Comparison of ENCODE assay signal across 8 cellular contexts in the genomic region with DNA sequence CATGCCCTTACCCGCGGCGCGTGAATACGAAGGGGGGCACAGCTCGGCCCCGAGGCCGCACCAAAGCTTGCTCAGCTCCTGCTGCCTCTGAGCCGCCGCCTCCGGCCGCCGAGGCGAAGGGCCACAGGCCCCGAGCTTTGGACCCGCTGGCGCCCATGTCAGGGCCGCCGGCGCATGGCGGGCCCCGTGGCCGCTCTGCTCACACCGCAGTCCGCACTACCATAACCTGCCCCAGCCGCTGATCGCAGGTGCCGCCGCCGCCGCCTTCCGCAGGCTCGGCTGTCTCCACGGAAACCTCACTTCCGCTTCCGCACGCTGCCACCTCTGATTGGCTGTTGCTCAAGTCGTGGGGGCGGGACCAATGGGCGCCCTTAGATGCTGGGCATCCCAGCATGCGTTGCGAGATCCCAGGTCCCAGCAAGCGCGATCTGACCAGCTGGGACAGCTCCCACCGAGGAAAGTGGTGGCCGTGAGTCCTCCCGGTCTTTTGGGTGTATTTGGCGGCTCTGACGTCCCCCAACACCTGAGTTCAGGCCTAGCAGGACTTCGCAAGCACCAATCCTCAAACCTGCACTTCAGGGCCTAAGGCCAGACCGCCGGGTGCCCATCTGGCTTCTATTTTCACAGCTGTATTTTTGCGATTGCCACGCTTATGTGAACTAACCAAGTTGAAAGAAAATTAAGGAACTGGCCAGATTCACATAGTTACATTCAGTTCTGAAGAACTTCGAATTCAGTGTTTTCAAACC. TPM values are rescaled to one million over a fixed set of nuclear protein-coding genes. Genes with fewer than 3 reads are reported as not detected.
DNase-seq lines count a peak whose midpoint lies in the region; ATAC-seq, FAIRE-seq and TF ChIP-seq lines count a peak whose summit lies in the region.

TUSC2 (minus strand) TSS at position 281 of the 749 bp plus-strand sequence; CDS start at position 157, 124 bp downstream.

- FAIRE-seq in endothelial cell of umbilical vein (lab: Jason Lieb, UNC) = peak; percentile 99

- POLR2A ChIA-PET in endothelial cell of umbilical vein (lab: Charles Lee) = interaction anchor here (0.7 to 1.9 kb wide), 7 partner anchors 8 to 93 kb away, joined by 3 to 8 read pairs (median 4); partner anchors contain the start of genes GNAI2 and IFRD2

- peak within 1 kb of the TSS; percentile 84 for H3K4me3 ChIP-seq in HUES6 (ENCODE audit: low read depth, low read length)
- peak within 1 kb of the TSS; percentile 91 for H3K4me3 ChIP-seq in OCI-LY3 (ENCODE audit: low read length)
- H3K4me3 ChIP-seq in endothelial cell of umbilical vein (replicated peaks in 1 of 3; ENCODE audit: insufficient read depth in 1 of 3, low read depth in 1 of 3, low read length in 3 of 3) = peak within 1 kb of the TSS; percentile 69 to 88 (median 86)
- H3K4me3 ChIP-seq in mononuclear cell (ENCODE audit: low read length) = peak within 1 kb of the TSS; percentile 78

- no peaks in the 10 kb centered on the region for H3K9me1 ChIP-seq in endothelial cell of umbilical vein (replicated peaks; ENCODE audit: control insufficient read depth, extremely low read depth, insufficient read depth, low read length)

- H3K27me3 ChIP-seq in HUES6 (ENCODE audit: control insufficient read depth, insufficient read depth, low read length) (no peaks in the 10 kb centered on the region), OCI-LY3 (ENCODE audit: low read depth, low read length) (no peaks in the 10 kb centered on the region), endothelial cell of umbilical vein (ENCODE audit: control insufficient read depth in 2 of 2, insufficient read depth in 2 of 2, low read length in 2 of 2) (no peaks in the 10 kb centered on the region), mononuclear cell (ENCODE audit: insufficient read depth, low read length) (no peaks in the 10 kb centered on the region)

- in situ Hi-C loops in Caki2 (cut with HindIII; ENCODE audit: low pct_unique_long_range_greater_than_20kb, low sequenced_read_pairs) = no loop called here

- peak within 1 kb of the TSS; percentile 77 for H3K9ac ChIP-seq in HUES6 (ENCODE audit: low read length)
- peak within 1 kb of the TSS; percentile 81 for H3K9ac ChIP-seq in OCI-LY3 (ENCODE audit: low read length)
- H3K9ac ChIP-seq in endothelial cell of umbilical vein (replicated peaks; ENCODE audit: extremely low read depth, insufficient read depth, low read length) = peak within 1 kb of the TSS; percentile 87

- H3K4me2 ChIP-seq in OCI-LY3 (ENCODE audit: low read length) (peak within 1 kb of the TSS; percentile 93), endothelial cell of umbilical vein (ENCODE audit: insufficient read depth, low read length) (peak within 1 kb of the TSS; percentile 83)

- peak; percentile 82 for DNase-seq in Caki2 (ENCODE audit: low read depth)
- DNase-seq in activated CD8-positive, alpha-beta memory T cell treated with anti-CD3 and anti-CD28 coated beads, Interleukin-2, amount 50 U/mL, for 48 hours = peak; percentile 96
- peak; percentile 97 for DNase-seq in endothelial cell of umbilical vein (ENCODE audit: low read depth, low spot score)
- peak; percentile 87 to 91 for DNase-seq in stimulated activated CD8-positive, alpha-beta memory T cell treated with anti-CD3 and anti-CD28 coated beads, Interleukin-4, amount 100 ng/mL, for 1 hour (ENCODE audit: low read depth in 2 of 2, low spot score in 1 of 2)

- no TSS peak for BruUV-seq in endothelial cell of umbilical vein (replicated peaks; lab: Mats Ljungman, UMichigan)

- H3K27ac ChIP-seq in HUES6 (ENCODE audit: low read depth, low read length) (peak within 1 kb of the TSS; percentile 3; the same call in 1 of the 2 replicates), OCI-LY3 (ENCODE audit: low read length) (peak within 1 kb of the TSS; percentile 22), endothelial cell of umbilical vein (ENCODE audit: insufficient read depth, low read depth, low read length) (peak within 1 kb of the TSS; percentile 70)

- H3K9me3 ChIP-seq in HUES6 (ENCODE audit: control insufficient read depth, insufficient read depth, low read depth, low read length) = no peaks in the 10 kb centered on the region
- H3K9me3 ChIP-seq in OCI-LY3 (ENCODE audit: insufficient read depth, low read length) = no peaks in the 10 kb centered on the region
- H3K9me3 ChIP-seq in endothelial cell of umbilical vein (replicated peaks; ENCODE audit: control insufficient read depth, insufficient read depth, low read length) = no peaks in the 10 kb centered on the region
- H3K9me3 ChIP-seq in mononuclear cell (ENCODE audit: low read depth, low read length) = no peaks in the 10 kb centered on the region

- ATAC-seq in GM21423 (IDR thresholded peaks at IDR 0.05; ENCODE audit: unreplicated experiment) = peak; percentile 86

- intact Hi-C loops in endothelial cell of umbilical vein (cut with micrococcal nuclease) = loop anchor here (1.0 kb wide), 1 partner anchor 9 kb away; no protein-coding TSS in a partner anchor

- H3K4me1 ChIP-seq in HUES6 (ENCODE audit: control insufficient read depth, insufficient read depth, low read length) (peaks cover 12% of the 10 kb centered on the region), OCI-LY3 (ENCODE audit: low read length) (peaks cover 14% of the 10 kb centered on the region), endothelial cell of umbilical vein (ENCODE audit: control insufficient read depth, extremely low read depth, insufficient read depth, low read length) (peaks cover 28% of the 10 kb centered on the region), mononuclear cell (ENCODE audit: insufficient read depth, low read length) (peaks cover 57% of the 10 kb centered on the region)

- H3K79me2 ChIP-seq in OCI-LY3 (ENCODE audit: low read length) (peaks cover 39% of the 10 kb centered on the region), endothelial cell of umbilical vein (ENCODE audit: control insufficient read depth, insufficient read depth, low read length) (peaks cover 35% of the 10 kb centered on the region)

- H3K36me3 ChIP-seq in HUES6 (ENCODE audit: control insufficient read depth, insufficient read depth, low read length) (peaks cover 44% of the 10 kb centered on the region), OCI-LY3 (replicated peaks; ENCODE audit: low read depth, low read length) (peaks cover 38% of the 10 kb centered on the region), endothelial cell of umbilical vein (ENCODE audit: control insufficient read depth in 2 of 2, extremely low read depth in 1 of 2, insufficient read depth in 2 of 2, low read length in 2 of 2) (peaks cover 20 to 39% of the 10 kb centered on the region in 2 experiments)

- peak; percentile 96 for TF ChIP-seq POLR2A in endothelial cell of umbilical vein (IDR thresholded peaks at IDR 0.05; ENCODE audit: low read depth, low read length)

- TF ChIP-seq CTCF in OCI-LY3 (IDR thresholded peaks at IDR 0.05; ENCODE audit: low read depth, low read length) (no peak), endothelial cell of umbilical vein (IDR thresholded peaks at IDR 0.05; ENCODE audit: extremely low read depth in 1 of 2, insufficient read depth in 1 of 2, low read depth in 1 of 2, low read length in 2 of 2) (no peak)

- CTCF ChIA-PET in endothelial cell of umbilical vein (lab: Charles Lee) = interaction anchor here (0.8 to 1.8 kb wide), 5 partner anchors 8 to 102 kb away, joined by 3 to 13 read pairs (median 4); partner anchors contain the start of genes HYAL3 and NAA80

- no peak within 1 kb of the TSS for H2AFZ ChIP-seq in OCI-LY3 (ENCODE audit: low read depth, low read length)
- H2AFZ ChIP-seq in endothelial cell of umbilical vein (ENCODE audit: low read depth, low read length) = peak within 1 kb of the TSS; percentile 42

- H4K20me1 ChIP-seq in OCI-LY3 (ENCODE audit: insufficient read depth, low read length) = peaks cover 2% of the 10 kb centered on the region; the same call in 1 of the 2 replicates
- H4K20me1 ChIP-seq in endothelial cell of umbilical vein (replicated peaks; ENCODE audit: control insufficient read depth, extremely low read depth, insufficient read depth, low read length) = no peaks in the 10 kb centered on the region

- dilution Hi-C loops in endothelial cell of umbilical vein (cut with MboI; ENCODE audit: extremely low pct_ligation_motif_present, low sequenced_read_pairs) = no loop called here

TF ChIP-seq in endothelial cell of umbilical vein, 7 proteins besides CTCF, POLR2A, EP300 and RAD21:
- TF ChIP-seq FOS (IDR thresholded peaks at IDR 0.05; ENCODE audit: borderline replicate concordance, insufficient read depth, low read length) (no peak), POLR2AphosphoS5 (IDR thresholded peaks at IDR 0.05; ENCODE audit: insufficient read depth, low read depth, low read length) (peak; percentile 95)

RNA-seq across cellular contexts. Expression of gene TUSC2, which starts in this region (rescaled TPM):
- 13.7 and 19.0 TPM in 2 replicates for total RNA-seq in Caki2 (2014; rRNA removed; shearing (Covaris generic); ENCODE audit: low replicate concordance)
- 30.0 and 31.0 TPM in 2 replicates for total RNA-seq in endothelial cell of umbilical vein
- 84.8 and 89.0 TPM in 2 replicates for polyA plus RNA-seq in endothelial cell of umbilical vein
- polyA plus RNA-seq in endothelial cell of umbilical vein (2011; cell fraction: cytosol; rRNA removed) = 42.4 and 49.4 TPM in 2 replicates
- 22.3 and 23.0 TPM in 2 replicates for polyA plus RNA-seq in endothelial cell of umbilical vein (2011; cell fraction: nucleus; rRNA removed)
- 32.4 and 32.5 TPM in 2 replicates for polyA plus RNA-seq in endothelial cell of umbilical vein (2012)
- 30.9 and 33.5 TPM in 2 replicates for polyA minus RNA-seq in endothelial cell of umbilical vein
- polyA minus RNA-seq in endothelial cell of umbilical vein (2011; cell fraction: cytosol; rRNA and poly(A)+ RNA removed) = 10.3 TPM
- polyA minus RNA-seq in endothelial cell of umbilical vein (2011; cell fraction: nucleus; rRNA and poly(A)+ RNA removed) = 8.5 and 9.1 TPM in 2 replicates
- 15.3 TPM for total RNA-seq in mononuclear cell

Comparison
In these comparisons a context has a peak if more than half of its experiments do, and no peak if none do; other contexts are left out.
1. Peak in every context shown above with its lines: DNase-seq, ATAC-seq, H3K4me3 ChIP-seq and H3K27ac ChIP-seq.
2. H3K27ac ChIP-seq: peak in every context shown above with its lines; median percentile 70 in endothelial cell of umbilical vein; 22 in OCI-LY3; 3 in HUES6.